Comparison of ENCODE assay signal across 18 cellular contexts in genomic region chr16:27340654-27341053, GRCh38. TPM values are rescaled to one million over a fixed set of nuclear protein-coding genes. Genes with fewer than 3 reads are reported as not detected.
DNase-seq lines count a peak whose midpoint lies in the region; ATAC-seq and TF ChIP-seq lines count a peak whose summit lies in the region.
"Had no signal": no experiment of that assay in that cellular context is flagged by ENCODE, and none has a peak within 500 bp of the region (broad histone marks: within the 10 kb centered on the region; RNA-seq: fewer than 3 reads in every experiment).

No MANE protein-coding gene starts in this region.

- no peak for TF ChIP-seq POLR2A in prostate gland (IDR thresholded peaks at IDR 0.05)

- H3K4me3 ChIP-seq in prostate gland = no peak overlapping the region
- H3K4me3 ChIP-seq: smooth muscle cell had no signal

- no peak overlapping the region for H3K27ac ChIP-seq in prostate gland

- peaks cover 42 to 75% of the 10 kb centered on the region in 2 donors for H3K36me3 Mint-ChIP-seq in activated naive CD4-positive, alpha-beta T cell treated with anti-CD3 and anti-CD28 coated beads, Interleukin-2, amount 50 U/mL, for 72 hours
- H3K36me3 Mint-ChIP-seq in T-helper 17 cell (ENCODE audit: low read depth) (peaks cover 10% of the 10 kb centered on the region), neural crest cell (ENCODE audit: low read depth) (peaks cover 8% of the 10 kb centered on the region)
- peaks cover 68% of the 10 kb centered on the region for H3K36me3 Mint-ChIP-seq in effector memory CD8-positive, alpha-beta T cell (ENCODE audit: insufficient read depth)

- no peaks in the 10 kb centered on the region for H3K4me1 ChIP-seq in prostate gland (replicated peaks)

- peak overlapping the region; percentile 83 to 91 for H3K27ac Mint-ChIP-seq in activated naive CD4-positive, alpha-beta T cell treated with anti-CD3 and anti-CD28 coated beads, Interleukin-2, amount 50 U/mL, for 72 hours
- H3K27ac Mint-ChIP-seq in T-helper 17 cell (peak overlapping the region; percentile 80), neural crest cell (ENCODE audit: unreplicated experiment) (peak overlapping the region; percentile 78)
- H3K27ac Mint-ChIP-seq in effector memory CD8-positive, alpha-beta T cell = peak overlapping the region; percentile 75 to 76
- H3K27ac Mint-ChIP-seq: progenitor cell of endocrine pancreas had no signal

- H3K4me1 Mint-ChIP-seq in T-helper 17 cell (peaks cover 10% of the 10 kb centered on the region), neural crest cell (peaks cover 7% of the 10 kb centered on the region)
- peaks cover 11 to 25% of the 10 kb centered on the region in 2 donors for H3K4me1 Mint-ChIP-seq in effector memory CD8-positive, alpha-beta T cell (ENCODE audit: low read depth in 2 of 2)

- ATAC-seq in activated naive CD4-positive, alpha-beta T cell treated with anti-CD3 and anti-CD28 coated beads, Interleukin-2, amount 50 U/mL, for 72 hours = no peak
- ATAC-seq in T-helper 17 cell (no peak), HG03135 (IDR thresholded peaks at IDR 0.05; ENCODE audit: unreplicated experiment) (no peak), sciatic nerve (no peak)
- no peak for ATAC-seq in effector memory CD8-positive, alpha-beta T cell (replicated peaks)

- H3K27me3 Mint-ChIP-seq in T-helper 17 cell (no peaks in the 10 kb centered on the region), neural crest cell (ENCODE audit: low read depth) (no peaks in the 10 kb centered on the region)
- H3K27me3 Mint-ChIP-seq in effector memory CD8-positive, alpha-beta T cell = no peaks in the 10 kb centered on the region
- H3K27me3 Mint-ChIP-seq: CD8-positive, alpha-beta memory T cell; progenitor cell of endocrine pancreas had no signal

- H3K9me3 ChIP-seq in T-helper 17 cell (ENCODE audit: control insufficient read depth, low read length, poor library complexity, severe bottlenecking) (no peaks in the 10 kb centered on the region), prostate gland (no peaks in the 10 kb centered on the region)

- TF ChIP-seq CTCF in neural crest cell (conservative IDR thresholded peaks at IDR 0.05) (no peak), prostate gland (IDR thresholded peaks at IDR 0.05) (no peak)

- no peaks in the 10 kb centered on the region for H3K27me3 ChIP-seq in prostate gland (replicated peaks; ENCODE audit: insufficient read depth)

- H3K36me3 ChIP-seq in prostate gland = peaks cover 0 to 18% of the 10 kb centered on the region in 2 donors

- H3K9me3 Mint-ChIP-seq in activated naive CD4-positive, alpha-beta T cell treated with anti-CD3 and anti-CD28 coated beads, Interleukin-2, amount 50 U/mL, for 72 hours = no peaks in the 10 kb centered on the region
- no peaks in the 10 kb centered on the region for H3K9me3 Mint-ChIP-seq in effector memory CD8-positive, alpha-beta T cell
- no peaks in the 10 kb centered on the region for H3K9me3 Mint-ChIP-seq in neural crest cell
- H3K9me3 Mint-ChIP-seq: CD8-positive, alpha-beta memory T cell had no signal

- no peak for DNase-seq in activated naive CD4-positive, alpha-beta T cell treated with anti-CD3 and anti-CD28 coated beads, Interleukin-2, amount 50 U/mL, for 72 hours (ENCODE audit: low spot score in 2 of 2)
- DNase-seq in activated naive CD4-positive, alpha-beta T cell treated with Interleukin-2 at 50 U/mL for 16 hours = no peak
- no peak for DNase-seq in T-helper 17 cell
- DNase-seq in effector memory CD8-positive, alpha-beta T cell = no peak
- DNase-seq in neural crest cell (ENCODE audit: low read depth, low spot score) = no peak
- DNase-seq in prostate gland (ENCODE audit: low spot score) = no peak
- no peak for DNase-seq in sciatic nerve (ENCODE audit: low spot score)
- DNase-seq: aorta; CD8-positive, alpha-beta memory T cell; effector CD4-positive, alpha-beta T cell; GDM1; NCI-H2171 treated with DMSO at 0.1 percent for 48 hours; NCI-H526 treated with DMSO at 0.1 percent for 48 hours; stimulated activated CD4-positive, alpha-beta T cell treated with anti-CD3 and anti-CD28 coated beads, Interleukin-2, amount 100 ng/mL, for 48 hours; trophoblast cell had no signal

- WGBS in prostate gland = 85% methylated on average over 6 of the region's 6 CpGs

- intact Hi-C loops in prostate gland (cut with DNase I) (no loop called here), sciatic nerve (cut with DNase I) (no loop called here)

- H3K4me3 Mint-ChIP-seq in T-helper 17 cell = peak overlapping the region; percentile 28
- H3K4me3 Mint-ChIP-seq in effector memory CD8-positive, alpha-beta T cell = no peak overlapping the region
- no peak overlapping the region for H3K4me3 Mint-ChIP-seq in neural crest cell

RNA-seq across cellular contexts. Expression of gene IL4R, which starts 26.9 kb away (rescaled TPM):
- 100 to 1,000 TPM; 166 to 218 TPM for total RNA-seq in activated naive CD4-positive, alpha-beta T cell treated with anti-CD3 and anti-CD28 coated beads, Interleukin-2, amount 50 U/mL, for 72 hours
- 100 to 1,000 TPM; 156 to 173 TPM for total RNA-seq in T-helper 17 cell
- total RNA-seq in neural crest cell = 11.2 and 12.8 TPM in 2 replicates
- 10 to 100 TPM; 30.7 to 89.2 TPM for total RNA-seq in prostate gland
- total RNA-seq in sciatic nerve = 62.8 TPM
